ENCODE assay signal across 18 cellular contexts in genomic region chr10:43196981-43197833, GRCh38. TPM values are rescaled to one million over a fixed set of nuclear protein-coding genes. Genes with fewer than 3 reads are reported as not detected.
DNase-seq lines count a peak whose midpoint lies in the region; ATAC-seq and TF ChIP-seq lines count a peak whose summit lies in the region.
"Had no signal": no experiment of that assay in that cellular context is flagged by ENCODE, and none has a peak within 500 bp of the region (broad histone marks: within the 10 kb centered on the region; RNA-seq: fewer than 3 reads in every experiment).

No MANE protein-coding gene starts in this region.

- H2BK5ac ChIP-seq in neuronal stem cell (ENCODE audit: low read length), result no peak overlapping the region

- H2BK15ac ChIP-seq in neuronal stem cell (ENCODE audit: low read length), result no peak overlapping the region

- no peak overlapping the region for H3K27ac ChIP-seq in neuronal stem cell (replicated peaks; ENCODE audit: low read length)
- H3K27ac ChIP-seq: BLaER1, brain microvascular endothelial cell, testis had no signal

- H4K91ac ChIP-seq in neuronal stem cell (ENCODE audit: low read depth, low read length, poor library complexity), result no peak overlapping the region

- H3K9me3 ChIP-seq in neuronal stem cell (replicated peaks in 1 of 2; ENCODE audit: control insufficient read depth in 2 of 2, insufficient read depth in 1 of 2, low read depth in 1 of 2, low read length in 2 of 2), result no peaks in the 10 kb centered on the region
- H3K9me3 ChIP-seq: BLaER1, testis had no signal

- no peak overlapping the region for H3K4me2 ChIP-seq in neuronal stem cell (ENCODE audit: insufficient read depth, low read length, poor library complexity, severe bottlenecking)
- H3K4me2 ChIP-seq: BLaER1 had no signal

- ATAC-seq in GM18511 (IDR thresholded peaks at IDR 0.05; ENCODE audit: unreplicated experiment), result no peak
- ATAC-seq: activated naive CD4-positive, alpha-beta T cell treated with anti-CD3 and anti-CD28 coated beads, Interleukin-2, amount 50 U/mL, for 72 hours; WTC11 had no signal

- DNase-seq in AG09309 (ENCODE audit: low read depth) (no peak), GM10248 (ENCODE audit: extremely low spot score) (peak; percentile 11), chondrocyte (ENCODE audit: low spot score) (peak; percentile 88), neuronal stem cell (ENCODE audit: low spot score) (no peak), NCI-H1930 (lab: John Stamatoyannopoulos, UW) (no peak), NCI-H226 (no peak), ecto neural progenitor cell (ENCODE audit: low spot score) (no peak)
- DNase-seq: GF-D8, midbrain, nucleus accumbens, testis had no signal

- no peak overlapping the region for H2AFZ ChIP-seq in neuronal stem cell (ENCODE audit: low read length)

- no peak overlapping the region for H3K23ac ChIP-seq in neuronal stem cell (ENCODE audit: low read depth, low read length, poor library complexity)

- TF ChIP-seq CTCF in AG09309 (IDR thresholded peaks at IDR 0.05; ENCODE audit: control insufficient read depth, insufficient read depth, low read depth, low read length, missing control alignments) (peak; percentile 4), GM10248 (IDR thresholded peaks at IDR 0.05; ENCODE audit: control extremely low read depth, extremely low read depth, low read depth, missing control alignments) (no peak), chondrocyte (IDR thresholded peaks at IDR 0.05) (no peak)

- H3K18ac ChIP-seq in neuronal stem cell (ENCODE audit: low read length), result no peak overlapping the region

- no peaks in the 10 kb centered on the region for H3K9me3 Mint-ChIP-seq in chondrocyte (ENCODE audit: low read depth)
- H3K9me3 Mint-ChIP-seq: activated naive CD4-positive, alpha-beta T cell treated with anti-CD3 and anti-CD28 coated beads, Interleukin-2, amount 50 U/mL, for 72 hours; IgD-negative memory B cell; WTC11 had no signal

- CTCF ChIA-PET in GM10248 (lab: Yijun Ruan, JAX), result interaction anchor here (0.6 to 1.6 kb wide), 5 partner anchors 7 to 398 kb away, joined by 3 to 5 read pairs (median 3); no protein-coding TSS in a partner anchor

- no peak overlapping the region for H3K4me3 Mint-ChIP-seq in chondrocyte (ENCODE audit: unreplicated experiment)
- H3K4me3 Mint-ChIP-seq: WTC11 had no signal

- no peak overlapping the region for H2BK12ac ChIP-seq in neuronal stem cell (ENCODE audit: low read length)

- peaks cover 9% of the 10 kb centered on the region for H3K4me1 Mint-ChIP-seq in chondrocyte (ENCODE audit: low read depth)

- no peaks in the 10 kb centered on the region for H3K27me3 Mint-ChIP-seq in chondrocyte (ENCODE audit: low read depth)

- H3K4me3 ChIP-seq in AG09309 (ENCODE audit: control insufficient read depth, low read depth, low read length) (no peak overlapping the region), neuronal stem cell (ENCODE audit: low read length in 2 of 2) (no peak overlapping the region)
- H3K4me3 ChIP-seq: BLaER1, dorsolateral prefrontal cortex, testis had no signal

- peaks cover 5% of the 10 kb centered on the region for H3K36me3 Mint-ChIP-seq in chondrocyte (ENCODE audit: low read depth)
- H3K36me3 Mint-ChIP-seq: activated naive CD4-positive, alpha-beta T cell treated with anti-CD3 and anti-CD28 coated beads, Interleukin-2, amount 50 U/mL, for 72 hours had no signal

- H2BK120ac ChIP-seq in neuronal stem cell (ENCODE audit: low read depth, low read length), result no peak overlapping the region

- no peak overlapping the region for H3K9ac ChIP-seq in neuronal stem cell (ENCODE audit: low read depth, low read length, poor library complexity)
- H3K9ac ChIP-seq: BLaER1 had no signal

- peaks cover 0 to 9% (median 3%) of the 10 kb centered on the region in 3 experiments for H3K27me3 ChIP-seq in neuronal stem cell (ENCODE audit: control insufficient read depth in 3 of 3, insufficient read depth in 3 of 3, low read depth in 1 of 3, low read length in 3 of 3)
- H3K27me3 ChIP-seq: BLaER1, brain microvascular endothelial cell, dorsolateral prefrontal cortex, testis had no signal

- H3K4ac ChIP-seq in neuronal stem cell (ENCODE audit: low read length), result no peak overlapping the region

- H3K4me1 ChIP-seq in neuronal stem cell (ENCODE audit: control insufficient read depth in 2 of 2, insufficient read depth in 1 of 2, low read depth in 1 of 2, low read length in 2 of 2), result peaks cover 0 to 4% of the 10 kb centered on the region in 2 donors

- H2AK5ac ChIP-seq in neuronal stem cell (ENCODE audit: low read depth, low read length), result peak overlapping the region; percentile 43

- H3K14ac ChIP-seq in neuronal stem cell (ENCODE audit: low read length), result no peak overlapping the region

- peaks cover 2% of the 10 kb centered on the region for H3K79me1 ChIP-seq in neuronal stem cell (ENCODE audit: low read depth, low read length)

- H3K36me3 ChIP-seq in neuronal stem cell (replicated peaks in 1 of 2; ENCODE audit: control insufficient read depth in 2 of 2, insufficient read depth in 2 of 2, low read length in 2 of 2), result peaks cover 0 to 4% of the 10 kb centered on the region in 2 donors
- H3K36me3 ChIP-seq: brain microvascular endothelial cell had no signal

- POLR2A ChIA-PET in GM10248 (lab: Yijun Ruan, JAX), result no interaction called here

- H3K27ac Mint-ChIP-seq in chondrocyte (ENCODE audit: unreplicated experiment), result no peak overlapping the region
- H3K27ac Mint-ChIP-seq: WTC11 had no signal

- H4K8ac ChIP-seq in neuronal stem cell (ENCODE audit: low read depth, low read length), result no peak overlapping the region

- no CpG with 5 or more reads among the region's 20 CpGs for WGBS in neuronal stem cell (ENCODE audit: extremely low coverage in 2 of 2, insufficient read length in 2 of 2, insufficient replicate concordance in 1 of 2), 2 donors

RNA-seq across cellular contexts. Expression of gene CSGALNACT2, which starts 59.0 kb away (rescaled TPM):
- total RNA-seq in chondrocyte, result 29.8 to 38.7 TPM (median 38.2 TPM) in 3 replicates
- polyA plus RNA-seq in neuronal stem cell (2013, experiment 1 of 2), result 6.7 TPM
- polyA plus RNA-seq in neuronal stem cell (2013, experiment 2 of 2), result 7.4 TPM

Comparison
In these comparisons a context has a peak if more than half of its experiments do, and no peak if none do; other contexts are left out.
1. DNase-seq: peak in GM10248 (single experiment) and chondrocyte (single experiment); none in AG09309 (single experiment), neuronal stem cell (single experiment), NCI-H1930 (0 of 2), NCI-H226 (single experiment) and ecto neural progenitor cell (single experiment).